Comparison of ENCODE assay signal across 8 cellular contexts in the genomic region with DNA sequence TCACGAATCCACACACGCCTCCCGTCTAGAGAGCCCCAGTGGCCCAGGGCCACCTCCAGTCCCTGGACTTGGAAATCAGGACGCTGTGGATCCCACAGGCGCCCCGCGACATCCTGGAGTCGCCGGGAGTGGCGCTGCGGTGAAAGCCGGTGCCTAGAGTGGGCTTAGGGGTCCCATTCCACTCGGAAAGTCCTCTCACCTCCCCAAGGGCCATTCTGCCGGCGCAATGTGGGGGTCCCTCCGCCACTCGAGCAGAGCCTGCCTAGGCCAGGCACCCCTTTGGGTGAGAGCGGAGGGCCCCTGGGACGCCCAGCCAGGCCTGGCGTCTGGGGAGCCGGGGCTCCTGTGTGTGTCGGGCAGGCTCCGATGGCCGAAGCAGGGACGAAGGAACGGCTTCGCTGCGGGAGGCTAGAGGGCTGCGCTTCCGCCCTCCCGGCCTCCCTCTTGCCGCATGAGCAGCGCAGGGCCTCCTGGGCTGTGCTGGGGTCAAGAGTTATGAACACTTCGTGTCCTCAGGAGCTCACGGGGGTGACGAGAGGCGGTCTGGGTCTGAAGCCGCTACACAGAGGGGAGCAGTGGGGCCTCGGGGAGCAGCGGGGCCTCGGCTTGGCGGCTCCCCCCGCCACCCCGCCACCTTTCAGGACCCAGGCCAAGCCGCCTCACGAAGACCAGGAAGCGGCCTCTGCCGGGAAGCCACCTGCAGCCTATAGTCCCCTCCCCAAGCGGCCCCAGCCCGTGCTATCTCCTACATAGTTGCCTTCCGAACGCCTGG. TPM values are rescaled to one million over a fixed set of nuclear protein-coding genes. Genes with fewer than 3 reads are reported as not detected.
A peak's percentile ranks its signal among the peaks of the same experiment; 100 is the strongest.
DNase-seq lines count a peak whose midpoint lies in the region; ATAC-seq lines count a peak whose summit lies in the region.

No MANE protein-coding gene starts in this region.

- ATAC-seq in GM19438 (IDR thresholded peaks at IDR 0.05; ENCODE audit: low read depth, unreplicated experiment) (peak; percentile 59), HG03139 (IDR thresholded peaks at IDR 0.05; ENCODE audit: unreplicated experiment) (peak; percentile 56), left cardiac atrium (peak; percentile 48 to 66)

- H3K4me3 ChIP-seq in skeletal muscle cell (ENCODE audit: low read depth, low read length): peak overlapping the region; percentile 15

- no peak for DNase-seq in left cardiac atrium
- DNase-seq in skeletal muscle cell (ENCODE audit: low read depth): no peak
- no peak for DNase-seq in COR-L47 (lab: John Stamatoyannopoulos, UW)
- no peak for DNase-seq in NOMO-1 treated with dmso at 0.1 percent for 144 hours (lab: John Stamatoyannopoulos, UW; ENCODE audit: unreplicated experiment)
- no peak for DNase-seq in 8988T
- DNase-seq in T-helper 1 cell: no peak

- intact Hi-C loops in left cardiac atrium (cut with DNase I): loop anchor here (10.0 kb wide), 1 partner anchor 267 kb away; no protein-coding TSS in a partner anchor

RNA-seq across cellular contexts. Expression of a gene that starts 13.6 kb away (rescaled TPM):
- under 1 TPM in 1 of 2 donors, not detected in 1; 0.03 TPM for total RNA-seq in left cardiac atrium
